In genomic region chr20:37290158-37290810, GRCh38 we compare ENCODE assay signal across 1 cellular context.
TF ChIP-seq lines count a peak whose summit lies in the region.

No MANE protein-coding gene starts in this region.

TF ChIP-seq in H1, 55 proteins besides CTCF, POLR2A, EP300 and RAD21:
- TF ChIP-seq SP1 (IDR thresholded peaks at IDR 0.05; ENCODE audit: low read depth, low read length): no peak
- no peak for TF ChIP-seq HDAC2 (IDR thresholded peaks at IDR 0.05; ENCODE audit: borderline replicate concordance in 1 of 2, low read depth in 2 of 2, low read length in 2 of 2)
- TF ChIP-seq JUND (IDR thresholded peaks at IDR 0.05; ENCODE audit: low read length): no peak
- no peak for TF ChIP-seq TCF12 (IDR thresholded peaks at IDR 0.05; ENCODE audit: low read depth, low read length)
- no peak for TF ChIP-seq RNF2 (IDR thresholded peaks at IDR 0.05; ENCODE audit: borderline replicate concordance, low read depth, low read length, missing control alignments, poor library complexity, severe bottlenecking)
- no peak for TF ChIP-seq GABPA (IDR thresholded peaks at IDR 0.05; ENCODE audit: borderline replicate concordance, insufficient read depth, low read length)
- no peak for TF ChIP-seq CTBP2 (IDR thresholded peaks at IDR 0.05; ENCODE audit: borderline replicate concordance, insufficient read depth, insufficient read length, low read length)
- TF ChIP-seq CBX8 (IDR thresholded peaks at IDR 0.05; ENCODE audit: borderline replicate concordance, low read depth, low read length): no peak
- no peak for TF ChIP-seq SRF (IDR thresholded peaks at IDR 0.05; ENCODE audit: low read depth, low read length)
- no peak for TF ChIP-seq POLR2AphosphoS5 (IDR thresholded peaks at IDR 0.05; ENCODE audit: low read depth, low read length)
- no peak for TF ChIP-seq YY1 (IDR thresholded peaks at IDR 0.05; ENCODE audit: low read depth, low read length)
- TF ChIP-seq TEAD4 (IDR thresholded peaks at IDR 0.05; ENCODE audit: low read depth, low read length): no peak
